Comparison of ENCODE assay signal across 1 cellular context in genomic region chr16:10995555-10995954, GRCh38.
TF ChIP-seq lines count a peak whose summit lies in the region.

No MANE protein-coding gene starts in this region.

TF ChIP-seq in IMR-90, 13 proteins besides CTCF, POLR2A, EP300 and RAD21:
- no peak for TF ChIP-seq CEBPB (IDR thresholded peaks at IDR 0.05; ENCODE audit: low read depth, low read length)
